Comparison of ENCODE assay signal across 8 cellular contexts in the genomic region with DNA sequence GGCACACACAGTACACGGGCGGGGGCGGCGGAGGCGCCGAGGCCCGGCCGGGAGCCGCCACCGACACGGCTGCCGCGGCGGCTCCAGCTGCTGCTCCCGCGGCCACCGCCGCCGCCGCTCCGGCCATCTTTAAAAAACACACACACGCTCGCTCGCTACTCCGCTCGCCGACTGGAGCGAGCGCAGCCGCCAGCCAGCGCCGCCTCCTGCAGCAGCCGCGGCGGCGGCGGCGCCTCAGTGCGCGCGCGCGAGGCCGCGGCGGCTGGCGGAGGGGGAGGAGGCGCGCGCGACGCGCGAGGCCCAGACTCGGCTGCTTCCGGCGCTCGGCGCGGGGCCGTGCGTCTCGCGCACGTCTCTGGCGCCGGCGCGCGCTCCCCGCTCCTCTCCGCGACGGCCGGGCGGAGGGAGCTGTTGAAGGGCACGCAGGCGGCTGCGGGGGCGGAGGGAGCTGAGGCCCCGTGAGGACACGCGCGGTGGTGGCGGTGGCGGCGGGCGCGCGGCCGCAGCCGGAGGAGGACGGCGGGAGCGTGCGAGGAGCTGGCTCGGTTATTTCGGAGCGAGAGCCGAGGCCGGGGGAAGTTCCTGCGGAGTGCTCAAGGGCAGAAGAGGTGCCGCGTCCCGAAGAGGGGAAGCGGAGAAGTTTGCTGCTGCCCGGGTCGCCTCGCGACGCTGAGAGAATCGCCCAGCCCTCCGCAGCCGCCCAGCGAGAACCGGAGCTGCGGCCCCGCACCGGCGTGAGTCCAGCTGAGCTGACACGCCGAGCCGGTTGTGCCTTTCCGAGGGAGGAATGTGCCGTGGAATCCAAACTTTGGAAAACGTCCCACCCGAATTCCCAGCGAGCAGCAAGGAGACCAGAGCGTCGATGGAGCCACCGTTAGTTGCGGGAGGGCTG. TPM values are rescaled to one million over a fixed set of nuclear protein-coding genes. Genes with fewer than 3 reads are reported as not detected.
DNase-seq lines count a peak whose midpoint lies in the region; ATAC-seq and TF ChIP-seq lines count a peak whose summit lies in the region.

A gene with protein sequence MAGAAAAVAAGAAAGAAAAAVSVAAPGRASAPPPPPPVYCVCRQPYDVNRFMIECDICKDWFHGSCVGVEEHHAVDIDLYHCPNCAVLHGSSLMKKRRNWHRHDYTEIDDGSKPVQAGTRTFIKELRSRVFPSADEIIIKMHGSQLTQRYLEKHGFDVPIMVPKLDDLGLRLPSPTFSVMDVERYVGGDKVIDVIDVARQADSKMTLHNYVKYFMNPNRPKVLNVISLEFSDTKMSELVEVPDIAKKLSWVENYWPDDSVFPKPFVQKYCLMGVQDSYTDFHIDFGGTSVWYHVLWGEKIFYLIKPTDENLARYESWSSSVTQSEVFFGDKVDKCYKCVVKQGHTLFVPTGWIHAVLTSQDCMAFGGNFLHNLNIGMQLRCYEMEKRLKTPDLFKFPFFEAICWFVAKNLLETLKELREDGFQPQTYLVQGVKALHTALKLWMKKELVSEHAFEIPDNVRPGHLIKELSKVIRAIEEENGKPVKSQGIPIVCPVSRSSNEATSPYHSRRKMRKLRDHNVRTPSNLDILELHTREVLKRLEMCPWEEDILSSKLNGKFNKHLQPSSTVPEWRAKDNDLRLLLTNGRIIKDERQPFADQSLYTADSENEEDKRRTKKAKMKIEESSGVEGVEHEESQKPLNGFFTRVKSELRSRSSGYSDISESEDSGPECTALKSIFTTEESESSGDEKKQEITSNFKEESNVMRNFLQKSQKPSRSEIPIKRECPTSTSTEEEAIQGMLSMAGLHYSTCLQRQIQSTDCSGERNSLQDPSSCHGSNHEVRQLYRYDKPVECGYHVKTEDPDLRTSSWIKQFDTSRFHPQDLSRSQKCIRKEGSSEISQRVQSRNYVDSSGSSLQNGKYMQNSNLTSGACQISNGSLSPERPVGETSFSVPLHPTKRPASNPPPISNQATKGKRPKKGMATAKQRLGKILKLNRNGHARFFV (minus strand): TSS at position 173 of the 892 bp plus-strand sequence. CDS start 46 bp downstream, at position 127.

- H3K4me3 ChIP-seq in AG09309 (ENCODE audit: control insufficient read depth, low read depth, low read length), result peak within 1 kb of the TSS; percentile 66

- H3K4me1 Mint-ChIP-seq in activated CD4-positive, alpha-beta T cell treated with anti-CD3 and anti-CD28 coated beads for 36 hours, result peaks cover 37% of the 10 kb centered on the region
- H3K4me1 Mint-ChIP-seq in chondrocyte (ENCODE audit: low read depth), result peaks cover 21% of the 10 kb centered on the region

- ATAC-seq in GM19043 (IDR thresholded peaks at IDR 0.05; ENCODE audit: low read depth, unreplicated experiment) (peak; percentile 59), HG03342 (IDR thresholded peaks at IDR 0.05; ENCODE audit: unreplicated experiment) (peak; percentile 62)
- ATAC-seq in activated CD4-positive, alpha-beta T cell treated with anti-CD3 and anti-CD28 coated beads for 36 hours, result peak; percentile 83

- DNase-seq in AG09309 (ENCODE audit: low read depth), result peak; percentile 55
- peak; percentile 86 for DNase-seq in NCI-H510A (lab: John Stamatoyannopoulos, UW)
- peak; percentile 96 for DNase-seq in activated CD4-positive, alpha-beta T cell treated with anti-CD3 and anti-CD28 coated beads for 36 hours
- DNase-seq in chondrocyte (ENCODE audit: low spot score), result peak; percentile 97
- DNase-seq in stimulated activated CD4-positive, alpha-beta T cell treated with anti-CD3 and anti-CD28 coated beads, Interleukin-15, amount 100 ng/mL, for 48 hours (ENCODE audit: low read depth in 2 of 2), result peak; percentile 82 to 87

- no peaks in the 10 kb centered on the region for H3K27me3 ChIP-seq in layer of hippocampus (ENCODE audit: control insufficient read depth, insufficient read depth, low read length)

- POLR2A ChIA-PET in activated CD4-positive, alpha-beta T cell treated with anti-CD3 and anti-CD28 coated beads for 36 hours (lab: Charles Lee), result interaction anchor here (0.6 to 2.5 kb wide), 13 partner anchors 13 to 398 kb away, joined by 3 to 10 read pairs (median 4); partner anchors contain the start of gene PARP12

- H3K27me3 Mint-ChIP-seq in activated CD4-positive, alpha-beta T cell treated with anti-CD3 and anti-CD28 coated beads for 36 hours, result peaks cover 5% of the 10 kb centered on the region
- peaks cover 17% of the 10 kb centered on the region for H3K27me3 Mint-ChIP-seq in chondrocyte (ENCODE audit: low read depth)

- CTCF ChIA-PET in activated CD4-positive, alpha-beta T cell treated with anti-CD3 and anti-CD28 coated beads for 36 hours (lab: Charles Lee), result interaction anchor here (0.5 to 2.2 kb wide), 13 partner anchors 9 to 567 kb away, joined by 3 to 13 read pairs (median 4); no protein-coding TSS in a partner anchor

- H3K36me3 Mint-ChIP-seq in activated CD4-positive, alpha-beta T cell treated with anti-CD3 and anti-CD28 coated beads for 36 hours (ENCODE audit: low read depth), result peaks cover 16% of the 10 kb centered on the region
- no peaks in the 10 kb centered on the region for H3K36me3 Mint-ChIP-seq in chondrocyte (ENCODE audit: low read depth)

- H3K27ac ChIP-seq in layer of hippocampus (ENCODE audit: low read depth, low read length), result peak within 1 kb of the TSS; percentile 94

- intact Hi-C loops in activated CD4-positive, alpha-beta T cell treated with anti-CD3 and anti-CD28 coated beads for 36 hours (cut with DNase I, micrococcal nuclease), result loop anchor here (1.0 to 10.0 kb wide), 16 partner anchors 30 to 1375 kb away; partner anchors contain the start of genes FMC1 (in 2 of the 2), MRPS33 (in 2 of the 2), ADCK2 (in 1 of the 2) and AGK (in 1 of the 2)

- TF ChIP-seq CTCF in AG09309 (IDR thresholded peaks at IDR 0.05; ENCODE audit: control insufficient read depth, insufficient read depth, low read depth, low read length, missing control alignments) (no peak), chondrocyte (IDR thresholded peaks at IDR 0.05) (no peak)

- H3K4me3 Mint-ChIP-seq in activated CD4-positive, alpha-beta T cell treated with anti-CD3 and anti-CD28 coated beads for 36 hours, result peak within 1 kb of the TSS; percentile 96
- H3K4me3 Mint-ChIP-seq in chondrocyte (ENCODE audit: unreplicated experiment), result peak within 1 kb of the TSS; percentile 95

- H3K27ac Mint-ChIP-seq in activated CD4-positive, alpha-beta T cell treated with anti-CD3 and anti-CD28 coated beads for 36 hours, result peak within 1 kb of the TSS; percentile 95
- peak within 1 kb of the TSS; percentile 95 for H3K27ac Mint-ChIP-seq in chondrocyte (ENCODE audit: unreplicated experiment)

- peaks cover 9% of the 10 kb centered on the region for H3K9me3 Mint-ChIP-seq in activated CD4-positive, alpha-beta T cell treated with anti-CD3 and anti-CD28 coated beads for 36 hours (ENCODE audit: low read depth)
- H3K9me3 Mint-ChIP-seq in chondrocyte (ENCODE audit: low read depth), result peaks cover 6% of the 10 kb centered on the region

RNA-seq across cellular contexts. Expression of the gene that starts here (rescaled TPM):
- total RNA-seq in activated CD4-positive, alpha-beta T cell treated with anti-CD3 and anti-CD28 coated beads for 36 hours, result 10 to 100 TPM; 17.9 to 28.7 TPM
- 5.8 to 10.5 TPM (median 7.6 TPM) in 3 replicates for total RNA-seq in chondrocyte

Comparison
In these comparisons a context has a peak if more than half of its experiments do, and no peak if none do; other contexts are left out.
1. Peak in every context shown above with its lines: DNase-seq, ATAC-seq, H3K4me3 ChIP-seq and H3K27ac ChIP-seq.